In the genomic region with DNA sequence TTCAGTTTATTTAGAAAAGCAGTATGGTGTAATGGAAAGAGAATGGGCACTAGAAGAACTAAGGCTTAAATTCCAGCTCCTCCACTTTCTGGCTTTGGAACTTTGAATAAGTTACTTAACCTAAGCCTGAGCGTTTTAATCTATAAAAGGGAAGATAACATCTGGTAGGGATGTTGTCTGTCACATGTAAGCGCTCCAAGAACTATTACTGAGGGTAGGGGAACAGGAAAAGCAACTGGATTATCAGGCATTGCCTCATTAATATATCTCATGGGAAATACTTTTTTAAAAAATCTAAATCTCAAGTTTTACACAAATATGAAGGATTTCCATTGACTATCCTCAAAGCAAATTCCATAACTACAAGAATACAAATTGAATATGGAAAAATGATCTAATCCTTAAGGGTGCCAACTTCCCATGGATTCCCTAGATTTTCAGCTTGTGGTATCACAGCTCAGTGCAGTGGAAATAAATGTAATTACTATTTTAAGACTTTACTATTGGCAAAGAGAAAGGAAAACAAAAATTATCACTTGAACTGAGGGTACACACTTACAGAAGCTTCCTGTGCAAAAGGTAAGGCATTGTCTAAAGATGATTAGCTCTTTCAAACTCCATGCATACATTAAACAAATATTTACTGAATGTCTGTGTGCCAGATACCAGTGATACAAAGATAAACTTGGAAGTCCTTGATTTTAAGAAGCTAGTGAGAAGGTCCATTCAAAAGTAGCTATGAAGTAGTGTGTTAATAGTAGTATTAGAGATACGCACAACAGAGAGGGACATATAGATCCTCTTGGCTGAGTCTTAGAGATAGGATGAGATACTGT, we compare ENCODE assay signal across 11 cellular contexts. TPM values are rescaled to one million over a fixed set of nuclear protein-coding genes. Genes with fewer than 3 reads are reported as not detected.
A peak's percentile ranks its signal among the peaks of the same experiment; 100 is the strongest.
DNase-seq lines count a peak whose midpoint lies in the region; ATAC-seq and TF ChIP-seq lines count a peak whose summit lies in the region.
"Had no signal": no experiment of that assay in that cellular context is flagged by ENCODE, and none has a peak within 500 bp of the region (broad histone marks: within the 10 kb centered on the region; RNA-seq: fewer than 3 reads in every experiment).

No MANE protein-coding gene starts in this region.

- no peaks in the 10 kb centered on the region for H3K4me1 Mint-ChIP-seq in activated naive CD8-positive, alpha-beta T cell treated with anti-CD3 and anti-CD28 coated beads, Interleukin-2, amount 50 U/mL, for 24 hours

- H3K9me3 Mint-ChIP-seq in activated naive CD8-positive, alpha-beta T cell treated with anti-CD3 and anti-CD28 coated beads, Interleukin-2, amount 50 U/mL, for 24 hours: no peaks in the 10 kb centered on the region

- no peak overlapping the region for H3K27ac Mint-ChIP-seq in activated naive CD8-positive, alpha-beta T cell treated with anti-CD3 and anti-CD28 coated beads, Interleukin-2, amount 50 U/mL, for 24 hours

- no peaks in the 10 kb centered on the region for H3K9me3 ChIP-seq in adrenal gland (replicated peaks in 1 of 3)
- no peaks in the 10 kb centered on the region for H3K9me3 ChIP-seq in cardiac muscle cell (ENCODE audit: low read depth)
- no peaks in the 10 kb centered on the region for H3K9me3 ChIP-seq in prostate gland

- peaks cover 9% of the 10 kb centered on the region for H3K36me3 Mint-ChIP-seq in activated naive CD8-positive, alpha-beta T cell treated with anti-CD3 and anti-CD28 coated beads, Interleukin-2, amount 50 U/mL, for 24 hours (ENCODE audit: low read depth)

- no peaks in the 10 kb centered on the region for H3K27me3 Mint-ChIP-seq in activated naive CD8-positive, alpha-beta T cell treated with anti-CD3 and anti-CD28 coated beads, Interleukin-2, amount 50 U/mL, for 24 hours

- H3K4me3 ChIP-seq in adrenal gland (no peak overlapping the region), cardiac muscle cell (no peak overlapping the region), prostate gland (no peak overlapping the region)

- H3K4me1 ChIP-seq in adrenal gland (replicated peaks in 1 of 2) (peaks cover 14 to 48% of the 10 kb centered on the region in 2 donors), cardiac muscle cell (ENCODE audit: low read depth) (peaks cover 20% of the 10 kb centered on the region), prostate gland (replicated peaks) (peaks cover 15% of the 10 kb centered on the region)

- H3K27ac ChIP-seq in adrenal gland: peak overlapping the region in 4 of 5 donors; percentile 15 to 73 (median 30)
- H3K27ac ChIP-seq in cardiac muscle cell: peak overlapping the region; percentile 65
- H3K27ac ChIP-seq in prostate gland: peak overlapping the region; percentile 72 to 75

- no peak overlapping the region for H3K4me3 Mint-ChIP-seq in activated naive CD8-positive, alpha-beta T cell treated with anti-CD3 and anti-CD28 coated beads, Interleukin-2, amount 50 U/mL, for 24 hours

- no peaks in the 10 kb centered on the region for H3K27me3 ChIP-seq in adrenal gland
- no peaks in the 10 kb centered on the region for H3K27me3 ChIP-seq in cardiac muscle cell
- no peaks in the 10 kb centered on the region for H3K27me3 ChIP-seq in prostate gland (replicated peaks; ENCODE audit: insufficient read depth)

- WGBS in adrenal gland, 4 donors: 62 to 74% (median 63%) methylated on average over 3 of the region's 3 CpGs
- 33% methylated on average over 3 of the region's 3 CpGs for WGBS in prostate gland

- DNase-seq in EL: peak; percentile 17
- no peak for DNase-seq in adrenal gland
- DNase-seq in cardiac muscle cell (ENCODE audit: low read depth in 1 of 2, low spot score in 1 of 2): peak; percentile 8 to 48
- DNase-seq in prostate gland (ENCODE audit: low spot score): peak; percentile 11
- no peak for DNase-seq in activated naive CD4-positive, alpha-beta T cell treated with Interleukin-2 at 50 U/mL for 16 hours
- DNase-seq in activated naive CD8-positive, alpha-beta T cell treated with anti-CD3 and anti-CD28 coated beads, Interleukin-2, amount 50 U/mL, for 24 hours: no peak
- DNase-seq: activated CD8-positive, alpha-beta memory T cell treated with anti-CD3 and anti-CD28 coated beads, Interleukin-2, amount 50 U/mL, for 4 hours; cerebellar nuclear complex; NCI-H187 treated with DMSO at 0.1 percent for 48 hours had no signal

- peaks cover 0 to 16% of the 10 kb centered on the region in 2 donors for H3K36me3 ChIP-seq in adrenal gland (replicated peaks in 1 of 2)
- peaks cover 4% of the 10 kb centered on the region for H3K36me3 ChIP-seq in cardiac muscle cell
- H3K36me3 ChIP-seq in prostate gland: no peaks in the 10 kb centered on the region

- intact Hi-C loops in adrenal gland (cut with DNase I) (no loop called here), prostate gland (cut with DNase I) (loop anchor here (5.0 kb wide), 1 partner anchor 38 kb away; a partner anchor contains a TSS)

- TF ChIP-seq CTCF in adrenal gland (IDR thresholded peaks at IDR 0.05) (no peak), cardiac muscle cell (IDR thresholded peaks at IDR 0.05; ENCODE audit: low read depth, low read length) (no peak), prostate gland (IDR thresholded peaks at IDR 0.05) (no peak)

- ATAC-seq in GM18870 (IDR thresholded peaks at IDR 0.05; ENCODE audit: unreplicated experiment): no peak
- no peak for ATAC-seq in HG03460 (IDR thresholded peaks at IDR 0.05; ENCODE audit: unreplicated experiment)
- no peak for ATAC-seq in activated naive CD8-positive, alpha-beta T cell treated with anti-CD3 and anti-CD28 coated beads, Interleukin-2, amount 50 U/mL, for 24 hours

- TF ChIP-seq POLR2A in adrenal gland (IDR thresholded peaks at IDR 0.05): no peak
- no peak for TF ChIP-seq POLR2A in prostate gland (IDR thresholded peaks at IDR 0.05)

RNA-seq across cellular contexts. Expression of a gene that starts 38.4 kb away (rescaled TPM):
- 100 to 1,000 TPM in 1 of 8 donors, 10 to 100 TPM in 7; 23.2 to 101 (median 71.6) TPM for total RNA-seq in adrenal gland
- 10 to 100 TPM; 32.9 to 92.5 (median 33.2) TPM for polyA plus RNA-seq in adrenal gland
- 36.9 and 51.1 TPM in 2 replicates for total RNA-seq in cardiac muscle cell
- polyA plus RNA-seq in cardiac muscle cell: 59.4 and 84.0 TPM in 2 replicates
- total RNA-seq in prostate gland: 100 to 1,000 TPM in 1 of 2 donors, 10 to 100 TPM in 1; 88.4 to 112 TPM

Comparison
In these comparisons a context has a peak if more than half of its experiments do, and no peak if none do; other contexts are left out.
1. DNase-seq: peak in EL (single experiment), cardiac muscle cell (2 of 2) and prostate gland (single experiment); none in adrenal gland (0 of 7), activated naive CD4-positive, alpha-beta T cell treated with Interleukin-2 at 50 U/mL for 16 hours (single experiment) and activated naive CD8-positive, alpha-beta T cell treated with anti-CD3 and anti-CD28 coated beads, Interleukin-2, amount 50 U/mL, for 24 hours (single experiment).
2. Peak in every context shown above with its lines, with median percentiles within 50 percentile points of each other: H3K27ac ChIP-seq.